Comparison of ENCODE assay signal across 21 cellular contexts in the genomic region with DNA sequence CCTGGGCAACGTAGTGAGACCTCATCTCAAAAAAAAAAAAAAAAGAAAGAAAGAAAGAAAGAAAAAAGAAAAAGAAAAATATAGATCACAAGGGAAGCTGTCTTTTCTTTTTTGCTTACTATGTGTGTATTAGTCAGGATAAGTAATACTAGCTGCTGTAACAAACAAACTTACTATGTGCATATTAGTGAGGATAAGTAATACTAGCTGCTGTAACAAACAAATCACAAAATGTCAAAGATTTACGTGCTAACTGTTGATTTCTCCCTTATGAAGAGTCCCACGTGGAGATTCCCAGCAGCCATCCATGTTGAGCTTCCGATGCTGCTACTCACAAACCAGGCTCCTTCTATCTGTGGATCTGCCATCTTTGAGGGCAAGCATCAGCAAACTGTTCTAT. TPM values are rescaled to one million over a fixed set of nuclear protein-coding genes. Genes with fewer than 3 reads are reported as not detected.
DNase-seq lines count a peak whose midpoint lies in the region; ATAC-seq, FAIRE-seq and TF ChIP-seq lines count a peak whose summit lies in the region.
"Had no signal": no experiment of that assay in that cellular context is flagged by ENCODE, and none has a peak within 500 bp of the region (broad histone marks: within the 10 kb centered on the region; RNA-seq: fewer than 3 reads in every experiment).

No MANE protein-coding gene starts in this region.

- TF ChIP-seq CTCF in K562 (IDR thresholded peaks at IDR 0.05 in 2 of 3, conservative IDR thresholded peaks at IDR 0.05 in 1 of 3; ENCODE audit: insufficient read depth in 2 of 3, low read depth in 1 of 3, low read length in 3 of 3): no peak

- in situ Hi-C loops in K562 (cut with MboI): loop anchor here (10.0 kb wide), 1 partner anchor 283 kb away; no protein-coding TSS in a partner anchor

- no peak for TF ChIP-seq POLR2A in K562 (conservative IDR thresholded peaks at IDR 0.05)

- TF ChIP-seq EP300 in K562 (IDR thresholded peaks at IDR 0.05; ENCODE audit: low read length): no peak

- no peaks in the 10 kb centered on the region for H3K9me1 ChIP-seq in K562 (ENCODE audit: control insufficient read depth, insufficient read depth, low read length)

- H3K4me3 Mint-ChIP-seq in T-helper 2 cell treated with Interferon-gamma antibody and Interleukin-4, amounts not matched to agents 5 μg/mL and 100 μg/mL, for 36 hours: no peak overlapping the region
- no peak overlapping the region for H3K4me3 Mint-ChIP-seq in stimulated activated naive CD8-positive, alpha-beta T cell treated with anti-CD3 and anti-CD28 coated beads, Interleukin-15, Interleukin-2, amounts not matched to agents 100 ng/mL and 50 ng/mL, for 24 hours
- H3K4me3 Mint-ChIP-seq in stimulated activated naive CD8-positive, alpha-beta T cell treated with anti-CD3 and anti-CD28 coated beads, Interleukin-15, amount 100 ng/mL, for 72 hours: no peak overlapping the region

- H3K4me3 ChIP-seq in K562: no peak overlapping the region
- H3K4me3 ChIP-seq: MG63, Peyer's patch, SJSA1 had no signal

- peaks cover 3% of the 10 kb centered on the region; the same call in 1 of the 2 replicates for H4K20me1 ChIP-seq in K562 (replicated peaks; ENCODE audit: control insufficient read depth, insufficient read depth, low read length)

- POLR2A ChIA-PET in K562 (lab: Yijun Ruan, JAX): no interaction called here

- no peaks in the 10 kb centered on the region for H3K36me3 ChIP-seq in K562 (ENCODE audit: control insufficient read depth, insufficient read depth, low read length)
- H3K36me3 ChIP-seq: MG63, Peyer's patch, SJSA1 had no signal

- no peak for DNase-seq in T-helper 2 cell treated with Interferon-gamma antibody and Interleukin-4, amounts not matched to agents 5 μg/mL and 100 μg/mL, for 36 hours (ENCODE audit: low spot score)
- DNase-seq in T-helper 2 cell (no peak), K562 (ENCODE audit: extremely low read depth in 1 of 4, low spot score in 3 of 4) (no peak), hippocampal formation (lab: John Stamatoyannopoulos, UW) (no peak)
- DNase-seq in stimulated activated naive CD8-positive, alpha-beta T cell treated with anti-CD3 and anti-CD28 coated beads, Interleukin-15, amount 100 ng/mL, for 72 hours: no peak
- no peak for DNase-seq in stimulated activated naive CD4-positive, alpha-beta T cell (lab: John Stamatoyannopoulos, UW)
- DNase-seq: ACHN, COR-L47, DMS79, MG63, NCI-H1417, NCI-H1694 treated with DMSO at 0.1 percent for 48 hours, NCI-H446, NCI-H526, Peyer's patch had no signal

- ATAC-seq in stimulated activated naive CD8-positive, alpha-beta T cell treated with anti-CD3 and anti-CD28 coated beads, Interleukin-15, amount 100 ng/mL, for 72 hours: no peak
- ATAC-seq in K562 (no peak), HG03097 (IDR thresholded peaks at IDR 0.05; ENCODE audit: low FRiP score, unreplicated experiment) (no peak)

- peaks cover 2 to 26% of the 10 kb centered on the region in 2 experiments; a peak in 4 of 5 replicates for H3K27me3 ChIP-seq in K562 (ENCODE audit: control insufficient read depth in 2 of 2, insufficient read depth in 2 of 2, low read length in 2 of 2)
- H3K27me3 ChIP-seq: MG63, Peyer's patch, SJSA1 had no signal

- H3K4me1 Mint-ChIP-seq in T-helper 2 cell treated with Interferon-gamma antibody and Interleukin-4, amounts not matched to agents 5 μg/mL and 100 μg/mL, for 36 hours (ENCODE audit: low read depth): peaks cover 71% of the 10 kb centered on the region
- H3K4me1 Mint-ChIP-seq in stimulated activated naive CD8-positive, alpha-beta T cell treated with anti-CD3 and anti-CD28 coated beads, Interleukin-15, Interleukin-2, amounts not matched to agents 100 ng/mL and 50 ng/mL, for 24 hours (ENCODE audit: low read depth): peaks cover 83% of the 10 kb centered on the region
- peaks cover 79% of the 10 kb centered on the region for H3K4me1 Mint-ChIP-seq in stimulated activated naive CD8-positive, alpha-beta T cell treated with anti-CD3 and anti-CD28 coated beads, Interleukin-15, amount 100 ng/mL, for 72 hours

- H3K9me3 ChIP-seq in K562 (replicated peaks; ENCODE audit: control insufficient read depth, insufficient read depth, low read depth, low read length): no peaks in the 10 kb centered on the region
- H3K9me3 ChIP-seq: Peyer's patch, SJSA1 had no signal

- no peak overlapping the region for H3K4me2 ChIP-seq in K562 (ENCODE audit: insufficient read depth, low read length)

- intact Hi-C loops in K562 (cut with micrococcal nuclease): loop anchor here (10.0 kb wide), 1 partner anchor 113 kb away; no protein-coding TSS in a partner anchor

- no TSS peak for BruUV-seq in K562 (replicated peaks; lab: Mats Ljungman, UMichigan)

- H3K27me3 Mint-ChIP-seq in T-helper 2 cell treated with Interferon-gamma antibody and Interleukin-4, amounts not matched to agents 5 μg/mL and 100 μg/mL, for 36 hours (ENCODE audit: low read depth): no peaks in the 10 kb centered on the region
- H3K27me3 Mint-ChIP-seq in stimulated activated naive CD8-positive, alpha-beta T cell treated with anti-CD3 and anti-CD28 coated beads, Interleukin-15, Interleukin-2, amounts not matched to agents 100 ng/mL and 50 ng/mL, for 24 hours: no peaks in the 10 kb centered on the region
- H3K27me3 Mint-ChIP-seq in stimulated activated naive CD8-positive, alpha-beta T cell treated with anti-CD3 and anti-CD28 coated beads, Interleukin-15, amount 100 ng/mL, for 72 hours: no peaks in the 10 kb centered on the region

- H3K27ac ChIP-seq in K562 (ENCODE audit: extremely low read depth, low read depth, low read length): no peak overlapping the region
- H3K27ac ChIP-seq: 22Rv1, C4-2B, Peyer's patch, SJSA1 had no signal

- FAIRE-seq in K562 (lab: Jason Lieb, UNC): no peak
- FAIRE-seq: H54 had no signal

- WGBS in K562 (ENCODE audit: insufficient coverage, low coverage, missing lambda C conversion rate): 9% methylated on average over 3 of the region's 4 CpGs

- TF ChIP-seq RAD21 in K562 (CRISPR knock-in tag; conservative IDR thresholded peaks at IDR 0.05 in 1 of 2, IDR thresholded peaks at IDR 0.05 in 1 of 2): no peak

- H3K79me2 ChIP-seq in K562 (ENCODE audit: control insufficient read depth, insufficient read depth, low read length): no peaks in the 10 kb centered on the region

- peaks cover 10% of the 10 kb centered on the region for H3K36me3 Mint-ChIP-seq in T-helper 2 cell treated with Interferon-gamma antibody and Interleukin-4, amounts not matched to agents 5 μg/mL and 100 μg/mL, for 36 hours (ENCODE audit: low read depth)
- peaks cover 12% of the 10 kb centered on the region for H3K36me3 Mint-ChIP-seq in stimulated activated naive CD8-positive, alpha-beta T cell treated with anti-CD3 and anti-CD28 coated beads, Interleukin-15, Interleukin-2, amounts not matched to agents 100 ng/mL and 50 ng/mL, for 24 hours (ENCODE audit: low read depth)

- H3K9ac ChIP-seq in K562 (ENCODE audit: insufficient read depth in 1 of 2, low read depth in 2 of 2, low read length in 2 of 2): no peak overlapping the region

- CTCF ChIA-PET in K562 (lab: Yijun Ruan, JAX; ENCODE audit: low intra/inter-chr PET ratio): no interaction called here

- H2AFZ ChIP-seq in K562 (ENCODE audit: low read depth, low read length): no peak overlapping the region

- H3K9me3 Mint-ChIP-seq in T-helper 2 cell treated with Interferon-gamma antibody and Interleukin-4, amounts not matched to agents 5 μg/mL and 100 μg/mL, for 36 hours: peaks cover 14% of the 10 kb centered on the region
- H3K9me3 Mint-ChIP-seq in stimulated activated naive CD8-positive, alpha-beta T cell treated with anti-CD3 and anti-CD28 coated beads, Interleukin-15, Interleukin-2, amounts not matched to agents 100 ng/mL and 50 ng/mL, for 24 hours: peaks cover 12% of the 10 kb centered on the region
- H3K9me3 Mint-ChIP-seq in stimulated activated naive CD8-positive, alpha-beta T cell treated with anti-CD3 and anti-CD28 coated beads, Interleukin-15, amount 100 ng/mL, for 72 hours: peaks cover 15 to 17% of the 10 kb centered on the region in 2 donors

- H3K27ac Mint-ChIP-seq in T-helper 2 cell treated with Interferon-gamma antibody and Interleukin-4, amounts not matched to agents 5 μg/mL and 100 μg/mL, for 36 hours: peak overlapping the region; percentile 27
- peak overlapping the region; percentile 68 for H3K27ac Mint-ChIP-seq in stimulated activated naive CD8-positive, alpha-beta T cell treated with anti-CD3 and anti-CD28 coated beads, Interleukin-15, Interleukin-2, amounts not matched to agents 100 ng/mL and 50 ng/mL, for 24 hours
- H3K27ac Mint-ChIP-seq in stimulated activated naive CD8-positive, alpha-beta T cell treated with anti-CD3 and anti-CD28 coated beads, Interleukin-15, amount 100 ng/mL, for 72 hours: peak overlapping the region in 1 of 2 donors; percentile 71

- no peaks in the 10 kb centered on the region; a peak in 1 of 5 replicates for H3K4me1 ChIP-seq in K562 (replicated peaks in 1 of 2; ENCODE audit: control insufficient read depth in 2 of 2, insufficient read depth in 2 of 2, low read length in 2 of 2)
- H3K4me1 ChIP-seq: SJSA1 had no signal

TF ChIP-seq in K562, 482 proteins besides CTCF, POLR2A, EP300 and RAD21:
- peak; percentile 98 for TF ChIP-seq ZNF12 (CRISPR knock-in tag; IDR thresholded peaks at IDR 0.05)
- no peak for TF ChIP-seq POLR2H (tag; IDR thresholded peaks at IDR 0.05; ENCODE audit: low read depth)
TF ChIP-seq in K562: peak in this region for 1.

RNA-seq across cellular contexts. Expression of a gene that starts 31.7 kb away (rescaled TPM):
- 18.0 and 41.3 TPM in 2 replicates for total RNA-seq in K562 (2011; cell fraction: chromatin; rRNA removed; ENCODE audit: low replicate concordance)
- 24.1 and 25.0 TPM in 2 replicates for total RNA-seq in K562 (2011; cell fraction: nucleolus; rRNA removed)
- 21.2 and 27.1 TPM in 2 replicates for total RNA-seq in K562 (2011; cell fraction: nucleoplasm; rRNA removed)
- total RNA-seq in K562 (2014; rRNA removed) (6.4 and 10.8 TPM in 2 replicates), K562 (2014; rRNA removed; fragmentation: Illumina TruSeq; extraction: Trizol) (2.6 and 5.3 TPM in 2 replicates), K562 (2015; rRNA removed; fragmentation: Illumina TruSeq; extraction: Trizol) (5.9 and 8.4 TPM in 2 replicates), K562 (2021) (9.1 TPM in 2 replicates)
- polyA plus RNA-seq in K562 (2011; rRNA removed) (3.8 and 5.2 TPM in 2 replicates), K562 (2014; fragmentation: Illumina TruSeq; extraction: Trizol) (5.4 and 7.5 TPM in 2 replicates), K562 (2014; fragmentation: Nextera tagmentation; extraction: Ambion mirVana) (under 1 TPM; 0.61 to 0.66 TPM), K562 (2014; rRNA removed) (6.4 and 7.0 TPM in 2 replicates)
- polyA plus RNA-seq in K562 (2011; cell fraction: cytosol; rRNA removed): 4.5 and 35.4 TPM in 2 replicates
- polyA plus RNA-seq in K562 (2011; cell fraction: nucleus; rRNA removed): 8.8 and 15.0 TPM in 2 replicates
- polyA plus RNA-seq in K562 (2012): 5.4 and 5.7 TPM in 2 replicates
- polyA minus RNA-seq in K562 (2011; rRNA and poly(A)+ RNA removed): 8.7 and 10.1 TPM in 2 replicates
- 2.2 and 3.5 TPM in 2 replicates for polyA minus RNA-seq in K562 (2011; cell fraction: cytosol; rRNA and poly(A)+ RNA removed)
- 9.0 and 9.8 TPM in 2 replicates for polyA minus RNA-seq in K562 (2011; cell fraction: nucleus; rRNA and poly(A)+ RNA removed)
